Comparison of ENCODE assay signal across 21 cellular contexts in genomic region chr22:49710746-49711145, GRCh38.
"Had no signal": no experiment of that assay in that cellular context is flagged by ENCODE, and none has a peak within 500 bp of the region (broad histone marks: within the 10 kb centered on the region; RNA-seq: fewer than 3 reads in every experiment).

No MANE protein-coding gene starts in this region.

- H3K4me1 ChIP-seq: esophagus squamous epithelium, parathyroid adenoma, right lobe of liver, stomach, tibial artery, upper lobe of left lung, uterus had no signal

- H3K36me3 ChIP-seq: esophagus squamous epithelium, neutrophil, right lobe of liver, stomach, tibial artery, upper lobe of left lung, uterus had no signal

- DNase-seq: cortex of kidney; effector memory CD8-positive, alpha-beta T cell; erythroblast; esophagus squamous epithelium; foreskin melanocyte; hypothalamus; immature natural killer cell; natural killer cell; right lobe of liver; stimulated activated CD4-positive, alpha-beta T cell treated with anti-CD3 and anti-CD28 coated beads, Interleukin-2, amount 100 ng/mL, for 24 hours; stimulated activated CD4-positive, alpha-beta T cell treated with anti-CD3 and anti-CD28 coated beads, Interleukin-4, amount 100 ng/mL, for 24 hours; stimulated activated naive CD4-positive, alpha-beta T cell treated with Interleukin-2 at 50 U/mL for 16 hours; stomach; tibial artery; upper lobe of left lung; uterus had no signal

- H3K9ac ChIP-seq: parathyroid adenoma had no signal

- H3K4me2 ChIP-seq: smooth muscle cell had no signal

- H3K79me2 ChIP-seq: parathyroid adenoma had no signal

- H3K9me3 ChIP-seq: neutrophil, right lobe of liver, uterus had no signal

- H2AFZ ChIP-seq: parathyroid adenoma had no signal

- H3K27me3 ChIP-seq: right lobe of liver, uterus had no signal

- H3K27ac ChIP-seq: esophagus squamous epithelium, neutrophil, parathyroid adenoma, right lobe of liver, stomach, tibial artery, upper lobe of left lung, uterus had no signal

- ATAC-seq: effector memory CD8-positive, alpha-beta T cell; natural killer cell; right lobe of liver; stimulated activated effector memory CD8-positive, alpha-beta T cell treated with anti-CD3 and anti-CD28 coated beads, Interleukin-12 subunit alpha, Interleukin-12 subunit beta, amount 100 ng/mL, for 72 hours had no signal

- H3K4me3 ChIP-seq: esophagus squamous epithelium, lung, right lobe of liver, smooth muscle cell, stomach, tibial artery, upper lobe of left lung, uterus had no signal
